In the genomic region with DNA sequence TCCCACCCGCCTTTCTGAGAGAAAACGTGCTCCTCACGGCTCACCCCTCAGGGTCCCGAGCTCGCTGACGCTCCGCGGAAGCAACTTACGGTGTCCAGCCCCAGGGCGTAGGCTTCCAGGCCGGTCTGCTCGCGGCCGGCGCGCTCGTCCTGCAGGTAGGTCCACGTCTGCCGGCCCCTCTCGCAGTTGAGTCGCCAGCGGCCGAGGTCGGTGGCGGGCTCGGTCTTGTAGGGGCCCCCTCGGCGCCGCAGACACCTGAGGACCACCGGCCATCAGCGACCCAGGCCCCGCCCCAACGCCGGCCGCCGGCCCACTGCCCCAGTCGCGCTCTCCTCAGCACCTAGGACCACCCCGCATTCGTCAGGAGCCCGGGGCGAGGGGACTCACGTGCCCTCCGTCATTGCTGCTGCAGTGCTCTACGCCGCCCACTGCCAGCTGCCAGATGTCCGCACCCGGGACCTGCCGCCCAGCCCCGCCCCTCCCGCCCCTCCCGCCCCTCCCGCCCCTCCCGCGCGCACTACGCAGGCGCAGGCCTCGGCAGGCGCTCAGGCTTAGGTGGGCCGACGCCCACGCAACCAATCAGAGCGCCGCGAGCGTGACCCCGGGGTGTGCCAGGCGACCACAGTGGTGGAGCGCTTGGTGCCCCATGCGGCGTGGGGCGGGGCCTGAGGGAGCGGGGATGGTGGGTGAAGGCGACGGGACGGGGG, we compare ENCODE assay signal across 8 cellular contexts. TPM values are rescaled to one million over a fixed set of nuclear protein-coding genes. Genes with fewer than 3 reads are reported as not detected.
DNase-seq lines count a peak whose midpoint lies in the region; ATAC-seq lines count a peak whose summit lies in the region.

A gene (minus strand): TSS at position 430 of the 707 bp plus-strand sequence. CDS start 29 bp downstream, at position 401.

- ATAC-seq in GM19395 (IDR thresholded peaks at IDR 0.05; ENCODE audit: unreplicated experiment), result peak; percentile 76
- ATAC-seq in HG03558 (IDR thresholded peaks at IDR 0.05; ENCODE audit: extremely low read depth, unreplicated experiment), result peak; percentile 46
- peak; percentile 80 for ATAC-seq in left lobe of liver

- H3K27ac ChIP-seq in BLaER1 treated with 17β-estradiol and CSF1 and Interleukin-3, amounts not matched to agents 10 nM and 100 nM, result peak within 1 kb of the TSS; percentile 78 to 92 (median 87)

- DNase-seq in NCI-H748 treated with DMSO at 0.1 percent for 48 hours (lab: John Stamatoyannopoulos, UW) (peak; percentile 92), dedifferentiated amniotic fluid mesenchymal stem cell (ENCODE audit: extremely low spot score) (peak; percentile 91), left lobe of liver (ENCODE audit: low spot score) (peak; percentile 99)
- DNase-seq in activated CD4-positive, alpha-beta T cell treated with anti-CD3 and anti-CD28 coated beads, Interleukin-2, amount 50 U/mL, for 24 hours (ENCODE audit: low read depth in 1 of 2, low spot score in 1 of 2), result peak; percentile 83 to 92
- peak; percentile 95 to 97 for DNase-seq in stimulated activated CD4-positive, alpha-beta T cell treated with anti-CD3 and anti-CD28 coated beads, Interleukin-2, amount 100 ng/mL, for 24 hours

- no peaks in the 10 kb centered on the region for H3K27me3 ChIP-seq in BLaER1 treated with 17β-estradiol and CSF1 and Interleukin-3, amounts not matched to agents 10 nM and 100 nM

- peak within 1 kb of the TSS; percentile 80 to 96 (median 88) for H3K9ac ChIP-seq in BLaER1 treated with 17β-estradiol and CSF1 and Interleukin-3, amounts not matched to agents 10 nM and 100 nM

- H3K9me3 ChIP-seq in BLaER1 treated with 17β-estradiol and CSF1 and Interleukin-3, amounts not matched to agents 10 nM and 100 nM (replicated peaks in 1 of 11), result peaks cover 0 to 6% (median 0%) of the 10 kb centered on the region in 11 experiments; a peak in 4 of 22 replicates

- H4K20me1 ChIP-seq in BLaER1 treated with 17β-estradiol and CSF1 and Interleukin-3, amounts not matched to agents 10 nM and 100 nM, result peaks cover 10 to 30% (median 21%) of the 10 kb centered on the region in 11 experiments; a peak in 17 of 22 replicates

- H3K36me3 ChIP-seq in BLaER1 treated with 17β-estradiol and CSF1 and Interleukin-3, amounts not matched to agents 10 nM and 100 nM, result peaks cover 19 to 34% (median 29%) of the 10 kb centered on the region in 11 experiments

- H3K4me3 ChIP-seq in BLaER1 treated with 17β-estradiol and CSF1 and Interleukin-3, amounts not matched to agents 10 nM and 100 nM, result peak within 1 kb of the TSS; percentile 90 to 98 (median 94)

- peak within 1 kb of the TSS; percentile 90 to 100 (median 97) for H3K4me2 ChIP-seq in BLaER1 treated with 17β-estradiol and CSF1 and Interleukin-3, amounts not matched to agents 10 nM and 100 nM

- H3K4me1 ChIP-seq in BLaER1 treated with 17β-estradiol and CSF1 and Interleukin-3, amounts not matched to agents 10 nM and 100 nM, result peaks cover 42 to 53% (median 45%) of the 10 kb centered on the region in 10 experiments

RNA-seq across cellular contexts. Expression of the gene that starts here (rescaled TPM):
- total RNA-seq in left lobe of liver, result 67.9 TPM

Comparison
In these comparisons a context has a peak if more than half of its experiments do, and no peak if none do; other contexts are left out.
1. Peak in every context shown above with its lines: DNase-seq, ATAC-seq, H3K4me3 ChIP-seq and H3K27ac ChIP-seq.